8 cellular contexts compared by ENCODE assay signal in genomic region chr15:73926191-73927002, GRCh38. TPM values are rescaled to one million over a fixed set of nuclear protein-coding genes. Genes with fewer than 3 reads are reported as not detected.
A peak's percentile ranks its signal among the peaks of the same experiment; 100 is the strongest.
DNase-seq lines count a peak whose midpoint lies in the region; ATAC-seq and TF ChIP-seq lines count a peak whose summit lies in the region.

Gene LOXL1 (plus strand): TSS chr15:73926462. CDS start chr15:73926784, 322 bp downstream.

- H3K9me3 ChIP-seq in smooth muscle cell (replicated peaks; ENCODE audit: low read depth): no peaks in the 10 kb centered on the region

- WGBS in smooth muscle cell (ENCODE audit: low lambda C conversion rate): 1% methylated on average over 47 of the region's 48 CpGs

- H3K27ac ChIP-seq in smooth muscle cell (ENCODE audit: low read depth): peak within 1 kb of the TSS; percentile 77

- H3K4me3 ChIP-seq in choroid plexus epithelial cell (ENCODE audit: low read depth, low read length): peak within 1 kb of the TSS; percentile 78
- peak within 1 kb of the TSS; percentile 61 for H3K4me3 ChIP-seq in kidney epithelial cell (ENCODE audit: low read depth, low read length)
- H3K4me3 ChIP-seq in smooth muscle cell: peak within 1 kb of the TSS; percentile 82

- DNase-seq in NCI-H2227 (lab: John Stamatoyannopoulos, UW; ENCODE audit: unreplicated experiment) (peak; percentile 61), NCI-H2227 treated with DMSO at 0.1 percent for 48 hours (lab: John Stamatoyannopoulos, UW) (no peak), NCI-H774 (lab: John Stamatoyannopoulos, UW) (peak; percentile 65), choroid plexus epithelial cell (ENCODE audit: low read depth) (peak; percentile 91), kidney epithelial cell (ENCODE audit: low read depth) (peak; percentile 61), smooth muscle cell (lab: John Stamatoyannopoulos, UW; ENCODE audit: unreplicated experiment) (peak; percentile 46), DMS114 treated with DMSO at 0.1 percent for 48 hours (lab: John Stamatoyannopoulos, UW; ENCODE audit: unreplicated experiment) (no peak)

- H3F3A ChIP-seq in smooth muscle cell (ENCODE audit: low read depth): no peaks in the 10 kb centered on the region

- TF ChIP-seq CTCF in choroid plexus epithelial cell (conservative IDR thresholded peaks at IDR 0.05; ENCODE audit: low read depth, low read length) (no peak), kidney epithelial cell (IDR thresholded peaks at IDR 0.05; ENCODE audit: insufficient read depth, low read length, poor library complexity, severe bottlenecking) (no peak), smooth muscle cell (IDR thresholded peaks at IDR 0.05; ENCODE audit: borderline replicate concordance, insufficient read depth, poor library complexity, severe bottlenecking) (no peak)

- peak within 1 kb of the TSS; percentile 96 for H3K4me2 ChIP-seq in smooth muscle cell

- H3K27me3 ChIP-seq in kidney epithelial cell (ENCODE audit: control insufficient read depth, insufficient read depth, low read length) (no peaks in the 10 kb centered on the region), smooth muscle cell (ENCODE audit: low read depth) (no peaks in the 10 kb centered on the region)

- ATAC-seq in HG02938 (IDR thresholded peaks at IDR 0.05; ENCODE audit: unreplicated experiment): no peak

- H4K20me1 ChIP-seq in smooth muscle cell (ENCODE audit: low read depth): peaks cover 39% of the 10 kb centered on the region

- peaks cover 57% of the 10 kb centered on the region for H3K4me1 ChIP-seq in smooth muscle cell (ENCODE audit: low read depth)

- H3K36me3 ChIP-seq in kidney epithelial cell (ENCODE audit: control insufficient read depth, insufficient read depth, low read length) (no peaks in the 10 kb centered on the region), smooth muscle cell (ENCODE audit: low read depth) (no peaks in the 10 kb centered on the region)

- H2AFZ ChIP-seq in smooth muscle cell (ENCODE audit: low read depth): peak within 1 kb of the TSS; percentile 36

- peaks cover 68% of the 10 kb centered on the region for H3K79me2 ChIP-seq in smooth muscle cell (ENCODE audit: low read depth)

- peak within 1 kb of the TSS; percentile 73 for H3K9ac ChIP-seq in smooth muscle cell (ENCODE audit: low read depth)

RNA-seq across cellular contexts. Expression of gene LOXL1, which starts in this region (rescaled TPM):
- total RNA-seq in kidney epithelial cell: 67.2 and 81.3 TPM in 2 replicates
- total RNA-seq in smooth muscle cell: 239 and 252 TPM in 2 replicates
- polyA plus RNA-seq in smooth muscle cell: 736 and 899 TPM in 2 replicates

Comparison
In these comparisons a context has a peak if more than half of its experiments do, and no peak if none do; other contexts are left out.
1. DNase-seq: peak in NCI-H2227 (single experiment), NCI-H774 (single experiment), choroid plexus epithelial cell (single experiment), kidney epithelial cell (single experiment) and smooth muscle cell (single experiment); none in NCI-H2227 treated with DMSO at 0.1 percent for 48 hours (single experiment) and DMS114 treated with DMSO at 0.1 percent for 48 hours (single experiment).
2. Peak in every context shown above with its lines, with median percentiles within 50 percentile points of each other: H3K4me3 ChIP-seq.